1 cellular context compared by ENCODE assay signal in the genomic region with DNA sequence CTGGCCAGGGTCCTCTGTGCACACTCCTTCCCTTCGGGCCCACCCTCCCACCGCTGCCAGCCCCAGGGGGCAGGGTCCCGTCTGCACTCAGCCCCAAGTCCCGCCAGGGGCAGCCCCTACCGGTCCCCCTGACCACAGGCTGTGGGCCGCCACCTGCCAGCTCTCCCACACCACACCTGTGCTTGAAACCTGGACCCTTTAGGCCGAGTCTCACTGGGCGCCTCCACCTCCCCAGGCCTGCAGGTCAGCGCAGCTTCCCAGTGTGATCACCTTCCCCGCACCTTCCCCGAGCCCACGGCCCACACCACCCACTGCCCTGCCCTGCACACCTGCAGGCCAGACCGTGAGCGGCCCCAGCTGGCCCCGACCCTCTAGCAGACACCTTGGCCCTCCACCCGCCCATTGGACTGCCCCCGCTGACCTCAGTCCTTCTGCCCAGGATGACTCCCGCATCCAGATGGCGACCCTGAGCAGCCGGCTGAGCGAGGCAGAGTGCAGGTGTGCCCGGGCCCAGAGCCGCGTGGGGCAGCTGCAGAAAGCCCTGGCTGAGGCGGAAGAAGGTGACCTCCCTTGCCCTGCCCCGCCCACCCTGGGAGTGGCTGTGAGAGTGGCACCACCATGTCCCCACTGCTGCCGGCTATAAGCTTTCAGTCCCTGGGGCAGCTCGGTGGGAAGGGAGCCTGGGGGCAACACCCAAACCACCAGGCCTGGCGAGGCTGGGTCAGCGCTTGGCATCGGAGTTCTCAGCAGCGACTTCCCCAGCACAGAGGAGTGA.
A peak's percentile ranks its signal among the peaks of the same experiment; 100 is the strongest.
TF ChIP-seq lines count a peak whose summit lies in the region.

No MANE protein-coding gene starts in this region.

TF ChIP-seq in HepG2, 621 proteins besides CTCF, POLR2A, EP300 and RAD21 (continued from another document and continues in another):
- TF ChIP-seq, protein P1, sequence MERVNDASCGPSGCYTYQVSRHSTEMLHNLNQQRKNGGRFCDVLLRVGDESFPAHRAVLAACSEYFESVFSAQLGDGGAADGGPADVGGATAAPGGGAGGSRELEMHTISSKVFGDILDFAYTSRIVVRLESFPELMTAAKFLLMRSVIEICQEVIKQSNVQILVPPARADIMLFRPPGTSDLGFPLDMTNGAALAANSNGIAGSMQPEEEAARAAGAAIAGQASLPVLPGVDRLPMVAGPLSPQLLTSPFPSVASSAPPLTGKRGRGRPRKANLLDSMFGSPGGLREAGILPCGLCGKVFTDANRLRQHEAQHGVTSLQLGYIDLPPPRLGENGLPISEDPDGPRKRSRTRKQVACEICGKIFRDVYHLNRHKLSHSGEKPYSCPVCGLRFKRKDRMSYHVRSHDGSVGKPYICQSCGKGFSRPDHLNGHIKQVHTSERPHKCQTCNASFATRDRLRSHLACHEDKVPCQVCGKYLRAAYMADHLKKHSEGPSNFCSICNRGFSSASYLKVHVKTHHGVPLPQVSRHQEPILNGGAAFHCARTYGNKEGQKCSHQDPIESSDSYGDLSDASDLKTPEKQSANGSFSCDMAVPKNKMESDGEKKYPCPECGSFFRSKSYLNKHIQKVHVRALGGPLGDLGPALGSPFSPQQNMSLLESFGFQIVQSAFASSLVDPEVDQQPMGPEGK (CRISPR knock-in tag; IDR thresholded peaks at IDR 0.05) = peak; percentile 33; the same call in 1 of the 2 replicates
- TF ChIP-seq HHEX (CRISPR knock-in tag; IDR thresholded peaks at IDR 0.05) (no peak), ZSCAN31 (CRISPR knock-in tag; IDR thresholded peaks at IDR 0.05; ENCODE audit: low read depth) (0 out of 2 replicates have a peak, but pooled peaks have one; percentile 17), ZNF253 (CRISPR knock-in tag; IDR thresholded peaks at IDR 0.05; ENCODE audit: borderline replicate concordance) (no peak), NFIC (IDR thresholded peaks at IDR 0.05; ENCODE audit: low read length) (no peak), TOPORS (CRISPR knock-in tag; IDR thresholded peaks at IDR 0.05) (no peak), ZNF562 (CRISPR knock-in tag; IDR thresholded peaks at IDR 0.05; ENCODE audit: borderline replicate concordance) (no peak), ZNF607 (CRISPR knock-in tag; IDR thresholded peaks at IDR 0.05; ENCODE audit: borderline replicate concordance) (no peak), ZNF788 (CRISPR knock-in tag; IDR thresholded peaks at IDR 0.05; ENCODE audit: borderline replicate concordance) (peak; percentile 30; the same call in 1 of the 2 replicates), POGZ (CRISPR knock-in tag; IDR thresholded peaks at IDR 0.05) (peak; percentile 32; the same call in 1 of the 2 replicates), KLF15 (CRISPR knock-in tag; IDR thresholded peaks at IDR 0.05; ENCODE audit: borderline replicate concordance) (no peak), ZZZ3 (CRISPR knock-in tag; IDR thresholded peaks at IDR 0.05; ENCODE audit: borderline replicate concordance) (no peak; the same call in 1 of the 2 replicates), NCOA2 (CRISPR knock-in tag; IDR thresholded peaks at IDR 0.05) (no peak), ZNF136 (CRISPR knock-in tag; IDR thresholded peaks at IDR 0.05; ENCODE audit: low read depth) (no peak), NR2F2 (IDR thresholded peaks at IDR 0.05; ENCODE audit: borderline replicate concordance, low read depth) (peak; percentile 56; the same call in 1 of the 2 replicates), YEATS4 (CRISPR knock-in tag; IDR thresholded peaks at IDR 0.05; ENCODE audit: borderline replicate concordance) (no peak), NONO (IDR thresholded peaks at IDR 0.05) (no peak), NONO (CRISPR knock-in tag; conservative IDR thresholded peaks at IDR 0.05) (peak; percentile 82), ZNF235 (CRISPR knock-in tag; IDR thresholded peaks at IDR 0.05; ENCODE audit: borderline replicate concordance) (no peak), ZNF207 (IDR thresholded peaks at IDR 0.05; ENCODE audit: borderline replicate concordance) (no peak), ZNF234 (CRISPR knock-in tag; conservative IDR thresholded peaks at IDR 0.05) (no peak), ZSCAN12 (CRISPR knock-in tag; IDR thresholded peaks at IDR 0.05) (no peak), SOX13 (IDR thresholded peaks at IDR 0.05) (no peak), SOX13 (CRISPR knock-in tag; conservative IDR thresholded peaks at IDR 0.05 in 1 of 2, IDR thresholded peaks at IDR 0.05 in 1 of 2) (no peak), ZSCAN25 (CRISPR knock-in tag; IDR thresholded peaks at IDR 0.05) (peak; percentile 69; the same call in 1 of the 2 replicates), ZBTB3 (CRISPR knock-in tag; IDR thresholded peaks at IDR 0.05; ENCODE audit: borderline replicate concordance, low read depth) (no peak), SSRP1 (CRISPR knock-in tag; IDR thresholded peaks at IDR 0.05) (no peak), ZNF589 (CRISPR knock-in tag; conservative IDR thresholded peaks at IDR 0.05) (no peak), PLRG1 (conservative IDR thresholded peaks at IDR 0.05) (no peak), ZNF7 (CRISPR knock-in tag; IDR thresholded peaks at IDR 0.05) (no peak), ZNF441 (CRISPR knock-in tag; IDR thresholded peaks at IDR 0.05; ENCODE audit: borderline replicate concordance) (no peak), TOE1 (CRISPR knock-in tag; IDR thresholded peaks at IDR 0.05) (no peak)
- TF ChIP-seq, protein P2, sequence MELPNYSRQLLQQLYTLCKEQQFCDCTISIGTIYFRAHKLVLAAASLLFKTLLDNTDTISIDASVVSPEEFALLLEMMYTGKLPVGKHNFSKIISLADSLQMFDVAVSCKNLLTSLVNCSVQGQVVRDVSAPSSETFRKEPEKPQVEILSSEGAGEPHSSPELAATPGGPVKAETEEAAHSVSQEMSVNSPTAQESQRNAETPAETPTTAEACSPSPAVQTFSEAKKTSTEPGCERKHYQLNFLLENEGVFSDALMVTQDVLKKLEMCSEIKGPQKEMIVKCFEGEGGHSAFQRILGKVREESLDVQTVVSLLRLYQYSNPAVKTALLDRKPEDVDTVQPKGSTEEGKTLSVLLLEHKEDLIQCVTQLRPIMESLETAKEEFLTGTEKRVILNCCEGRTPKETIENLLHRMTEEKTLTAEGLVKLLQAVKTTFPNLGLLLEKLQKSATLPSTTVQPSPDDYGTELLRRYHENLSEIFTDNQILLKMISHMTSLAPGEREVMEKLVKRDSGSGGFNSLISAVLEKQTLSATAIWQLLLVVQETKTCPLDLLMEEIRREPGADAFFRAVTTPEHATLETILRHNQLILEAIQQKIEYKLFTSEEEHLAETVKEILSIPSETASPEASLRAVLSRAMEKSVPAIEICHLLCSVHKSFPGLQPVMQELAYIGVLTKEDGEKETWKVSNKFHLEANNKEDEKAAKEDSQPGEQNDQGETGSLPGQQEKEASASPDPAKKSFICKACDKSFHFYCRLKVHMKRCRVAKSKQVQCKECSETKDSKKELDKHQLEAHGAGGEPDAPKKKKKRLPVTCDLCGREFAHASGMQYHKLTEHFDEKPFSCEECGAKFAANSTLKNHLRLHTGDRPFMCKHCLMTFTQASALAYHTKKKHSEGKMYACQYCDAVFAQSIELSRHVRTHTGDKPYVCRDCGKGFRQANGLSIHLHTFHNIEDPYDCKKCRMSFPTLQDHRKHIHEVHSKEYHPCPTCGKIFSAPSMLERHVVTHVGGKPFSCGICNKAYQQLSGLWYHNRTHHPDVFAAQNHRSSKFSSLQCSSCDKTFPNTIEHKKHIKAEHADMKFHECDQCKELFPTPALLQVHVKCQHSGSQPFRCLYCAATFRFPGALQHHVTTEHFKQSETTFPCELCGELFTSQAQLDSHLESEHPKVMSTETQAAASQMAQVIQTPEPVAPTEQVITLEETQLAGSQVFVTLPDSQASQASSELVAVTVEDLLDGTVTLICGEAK (IDR thresholded peaks at IDR 0.05) = no peak
- TF ChIP-seq, protein P2 (CRISPR knock-in tag; IDR thresholded peaks at IDR 0.05) = 0 out of 2 replicates have a peak, but pooled peaks have one; percentile 33
- TF ChIP-seq, protein P3, sequence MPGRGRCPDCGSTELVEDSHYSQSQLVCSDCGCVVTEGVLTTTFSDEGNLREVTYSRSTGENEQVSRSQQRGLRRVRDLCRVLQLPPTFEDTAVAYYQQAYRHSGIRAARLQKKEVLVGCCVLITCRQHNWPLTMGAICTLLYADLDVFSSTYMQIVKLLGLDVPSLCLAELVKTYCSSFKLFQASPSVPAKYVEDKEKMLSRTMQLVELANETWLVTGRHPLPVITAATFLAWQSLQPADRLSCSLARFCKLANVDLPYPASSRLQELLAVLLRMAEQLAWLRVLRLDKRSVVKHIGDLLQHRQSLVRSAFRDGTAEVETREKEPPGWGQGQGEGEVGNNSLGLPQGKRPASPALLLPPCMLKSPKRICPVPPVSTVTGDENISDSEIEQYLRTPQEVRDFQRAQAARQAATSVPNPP (CRISPR knock-in tag; IDR thresholded peaks at IDR 0.05) = no peak
- TF ChIP-seq, protein P4, sequence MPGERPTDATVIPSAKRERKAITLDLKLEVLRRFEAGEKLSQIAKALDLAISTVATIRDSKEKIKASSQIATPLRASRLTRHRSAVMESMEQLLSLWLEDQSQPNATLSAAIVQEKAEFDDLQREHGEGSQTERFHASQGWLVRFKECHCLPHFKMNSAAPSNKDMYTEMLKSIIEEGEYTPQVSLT (CRISPR knock-in tag; IDR thresholded peaks at IDR 0.05; ENCODE audit: borderline replicate concordance, low read depth) = no peak
- TF ChIP-seq, protein P5, sequence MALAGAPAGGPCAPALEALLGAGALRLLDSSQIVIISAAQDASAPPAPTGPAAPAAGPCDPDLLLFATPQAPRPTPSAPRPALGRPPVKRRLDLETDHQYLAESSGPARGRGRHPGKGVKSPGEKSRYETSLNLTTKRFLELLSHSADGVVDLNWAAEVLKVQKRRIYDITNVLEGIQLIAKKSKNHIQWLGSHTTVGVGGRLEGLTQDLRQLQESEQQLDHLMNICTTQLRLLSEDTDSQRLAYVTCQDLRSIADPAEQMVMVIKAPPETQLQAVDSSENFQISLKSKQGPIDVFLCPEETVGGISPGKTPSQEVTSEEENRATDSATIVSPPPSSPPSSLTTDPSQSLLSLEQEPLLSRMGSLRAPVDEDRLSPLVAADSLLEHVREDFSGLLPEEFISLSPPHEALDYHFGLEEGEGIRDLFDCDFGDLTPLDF (CRISPR knock-in tag; IDR thresholded peaks at IDR 0.05) = no peak
- TF ChIP-seq, protein P6, sequence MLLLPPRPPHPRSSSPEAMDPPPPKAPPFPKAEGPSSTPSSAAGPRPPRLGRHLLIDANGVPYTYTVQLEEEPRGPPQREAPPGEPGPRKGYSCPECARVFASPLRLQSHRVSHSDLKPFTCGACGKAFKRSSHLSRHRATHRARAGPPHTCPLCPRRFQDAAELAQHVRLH (CRISPR knock-in tag; IDR thresholded peaks at IDR 0.05; ENCODE audit: borderline replicate concordance, low read depth) = no peak
- TF ChIP-seq, protein P7, sequence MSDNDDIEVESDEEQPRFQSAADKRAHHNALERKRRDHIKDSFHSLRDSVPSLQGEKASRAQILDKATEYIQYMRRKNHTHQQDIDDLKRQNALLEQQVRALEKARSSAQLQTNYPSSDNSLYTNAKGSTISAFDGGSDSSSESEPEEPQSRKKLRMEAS (IDR thresholded peaks at IDR 0.05) = peak; percentile 71
- TF ChIP-seq, protein P8, sequence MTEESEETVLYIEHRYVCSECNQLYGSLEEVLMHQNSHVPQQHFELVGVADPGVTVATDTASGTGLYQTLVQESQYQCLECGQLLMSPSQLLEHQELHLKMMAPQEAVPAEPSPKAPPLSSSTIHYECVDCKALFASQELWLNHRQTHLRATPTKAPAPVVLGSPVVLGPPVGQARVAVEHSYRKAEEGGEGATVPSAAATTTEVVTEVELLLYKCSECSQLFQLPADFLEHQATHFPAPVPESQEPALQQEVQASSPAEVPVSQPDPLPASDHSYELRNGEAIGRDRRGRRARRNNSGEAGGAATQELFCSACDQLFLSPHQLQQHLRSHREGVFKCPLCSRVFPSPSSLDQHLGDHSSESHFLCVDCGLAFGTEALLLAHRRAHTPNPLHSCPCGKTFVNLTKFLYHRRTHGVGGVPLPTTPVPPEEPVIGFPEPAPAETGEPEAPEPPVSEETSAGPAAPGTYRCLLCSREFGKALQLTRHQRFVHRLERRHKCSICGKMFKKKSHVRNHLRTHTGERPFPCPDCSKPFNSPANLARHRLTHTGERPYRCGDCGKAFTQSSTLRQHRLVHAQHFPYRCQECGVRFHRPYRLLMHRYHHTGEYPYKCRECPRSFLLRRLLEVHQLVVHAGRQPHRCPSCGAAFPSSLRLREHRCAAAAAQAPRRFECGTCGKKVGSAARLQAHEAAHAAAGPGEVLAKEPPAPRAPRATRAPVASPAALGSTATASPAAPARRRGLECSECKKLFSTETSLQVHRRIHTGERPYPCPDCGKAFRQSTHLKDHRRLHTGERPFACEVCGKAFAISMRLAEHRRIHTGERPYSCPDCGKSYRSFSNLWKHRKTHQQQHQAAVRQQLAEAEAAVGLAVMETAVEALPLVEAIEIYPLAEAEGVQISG (CRISPR knock-in tag; IDR thresholded peaks at IDR 0.05) = no peak
- TF ChIP-seq, protein P9, sequence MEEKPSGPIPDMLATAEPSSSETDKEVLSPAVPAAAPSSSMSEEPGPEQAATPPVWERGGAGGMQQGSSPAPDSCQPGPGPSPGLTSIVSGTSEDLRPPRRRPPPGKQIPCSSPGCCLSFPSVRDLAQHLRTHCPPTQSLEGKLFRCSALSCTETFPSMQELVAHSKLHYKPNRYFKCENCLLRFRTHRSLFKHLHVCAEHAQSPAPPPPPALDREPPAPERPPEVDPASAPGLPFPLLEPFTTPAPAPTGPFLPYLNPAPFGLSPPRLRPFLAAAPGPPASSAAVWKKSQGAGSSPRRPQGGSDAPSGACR (CRISPR knock-in tag; IDR thresholded peaks at IDR 0.05) = no peak; the same call in 1 of the 2 replicates
